In the genomic region with DNA sequence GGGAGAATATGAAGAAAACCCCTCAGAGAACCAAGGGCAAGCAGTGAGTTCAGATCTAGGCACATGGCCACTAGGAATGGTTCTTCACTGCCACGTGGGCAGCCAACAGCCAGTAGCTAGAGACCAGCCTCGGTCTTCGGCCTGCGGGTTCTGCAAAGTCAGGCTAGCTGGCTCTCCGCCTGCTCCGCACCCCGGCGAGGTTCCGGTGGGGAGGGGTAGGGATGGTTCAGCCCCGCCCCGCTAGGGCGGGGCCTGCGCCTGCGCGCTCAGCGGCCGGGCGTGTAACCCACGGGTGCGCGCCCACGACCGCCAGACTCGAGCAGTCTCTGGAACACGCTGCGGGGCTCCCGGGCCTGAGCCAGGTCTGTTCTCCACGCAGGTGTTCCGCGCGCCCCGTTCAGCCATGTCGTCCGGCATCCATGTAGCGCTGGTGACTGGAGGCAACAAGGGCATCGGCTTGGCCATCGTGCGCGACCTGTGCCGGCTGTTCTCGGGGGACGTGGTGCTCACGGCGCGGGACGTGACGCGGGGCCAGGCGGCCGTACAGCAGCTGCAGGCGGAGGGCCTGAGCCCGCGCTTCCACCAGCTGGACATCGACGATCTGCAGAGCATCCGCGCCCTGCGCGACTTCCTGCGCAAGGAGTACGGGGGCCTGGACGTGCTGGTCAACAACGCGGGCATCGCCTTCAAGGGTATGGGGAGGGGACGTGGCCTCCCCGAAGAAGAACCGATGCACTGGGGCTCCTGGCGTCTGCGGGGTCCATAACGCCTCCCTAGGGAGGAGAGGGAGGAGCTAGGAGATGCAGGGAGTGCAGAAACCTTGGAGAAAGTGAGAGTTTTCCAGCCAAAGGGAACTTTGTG, we compare ENCODE assay signal across 8 cellular contexts. TPM values are rescaled to one million over a fixed set of nuclear protein-coding genes. Genes with fewer than 3 reads are reported as not detected.
DNase-seq lines count a peak whose midpoint lies in the region; ATAC-seq and TF ChIP-seq lines count a peak whose summit lies in the region.

A gene (plus strand): TSS at position 312 of the 861 bp plus-strand sequence. CDS start 92 bp downstream, at position 404.

- TF ChIP-seq EP300 in transverse colon (IDR thresholded peaks at IDR 0.05; ENCODE audit: low read depth), result no peak

- in situ Hi-C loops in transverse colon (cut with MboI; ENCODE audit: low pct_ligation_motif_present in 1 of 4, low pct_unique_long_range_greater_than_20kb in 1 of 4, low sequenced_read_pairs in 3 of 4), result no loop called here

- ATAC-seq in HG02610 (IDR thresholded peaks at IDR 0.05; ENCODE audit: unreplicated experiment), result peak; percentile 96
- peak; percentile 97 to 99 (median 98) for ATAC-seq in heart right ventricle

- H3K36me3 ChIP-seq in heart right ventricle (peaks cover 0 to 38% (median 4%) of the 10 kb centered on the region in 9 donors), transverse colon (peaks cover 0 to 16% (median 0%) of the 10 kb centered on the region in 4 donors)

- H3K9me3 ChIP-seq in heart right ventricle, result peaks cover 0 to 20% (median 0%) of the 10 kb centered on the region in 11 donors
- no peaks in the 10 kb centered on the region for H3K9me3 ChIP-seq in transverse colon

- DNase-seq in NCI-H1417 (lab: John Stamatoyannopoulos, UW) (peak; percentile 94 to 96 (median 95)), amniotic epithelial cell (ENCODE audit: low read depth) (peak; percentile 94), heart right ventricle (peak; percentile 88 to 97), posterior cingulate gyrus (peak; percentile 95 to 100 (median 98)), transverse colon (peak; percentile 96)

- intact Hi-C loops in T-helper 1 cell treated with Interleukin-12 subunit alpha and Interleukin-12 subunit beta and Interleukin-4 antibody, amounts not matched to agents 30 ng/mL and 1 ng/mL, for 36 hours (cut with micrococcal nuclease), result loop anchor here (1.0 to 2.0 kb wide), 7 partner anchors 9 to 315 kb away; a partner anchor contains a TSS
- intact Hi-C loops in heart right ventricle (cut with DNase I) (loop anchor here in 1 of 10 donors (5.0 kb wide), 1 partner anchor 37 kb away; no protein-coding TSS in a partner anchor), posterior cingulate gyrus (cut with DNase I) (no loop called here), transverse colon (cut with DNase I; ENCODE audit: low total_unique reads) (no loop called here)

- 1% methylated on average over 71 of the region's 71 CpGs for WGBS in heart right ventricle, 2 donors
- 0 to 7% methylated on average over 1 to 18 of the region's 71 CpGs for WGBS in transverse colon (ENCODE audit: low coverage in 1 of 2), 2 donors

- H3K4me1 ChIP-seq in heart right ventricle (peaks cover 0 to 47% (median 9%) of the 10 kb centered on the region in 9 donors), transverse colon (peaks cover 12 to 71% (median 25%) of the 10 kb centered on the region in 4 donors)

- TF ChIP-seq CTCF in heart right ventricle (IDR thresholded peaks at IDR 0.05), result peak in 1 of 9 donors; percentile 3
- peak in 1 of 5 experiments; percentile 39 for TF ChIP-seq CTCF in transverse colon (IDR thresholded peaks at IDR 0.05)

- H3K27me3 ChIP-seq in heart right ventricle (no peaks in the 10 kb centered on the region), transverse colon (no peaks in the 10 kb centered on the region)

- peak within 1 kb of the TSS; percentile 64 for H3K4me3 ChIP-seq in GM08714 (ENCODE audit: low read length)
- peak within 1 kb of the TSS; percentile 24 to 87 (median 78) for H3K4me3 ChIP-seq in heart right ventricle
- H3K4me3 ChIP-seq in transverse colon, result peak within 1 kb of the TSS; percentile 48 to 77 (median 66)

- H3K27ac ChIP-seq in heart right ventricle (peak within 1 kb of the TSS; percentile 18 to 87 (median 72)), transverse colon (peak within 1 kb of the TSS; percentile 75 to 92 (median 86))

- TF ChIP-seq POLR2A in transverse colon (IDR thresholded peaks at IDR 0.05), result peak; percentile 79

RNA-seq across cellular contexts. Expression of the gene that starts here (rescaled TPM):
- 42.8 and 47.2 TPM in 2 replicates for total RNA-seq in T-helper 1 cell treated with Interleukin-12 subunit alpha and Interleukin-12 subunit beta and Interleukin-4 antibody, amounts not matched to agents 30 ng/mL and 1 ng/mL, for 36 hours
- total RNA-seq in heart right ventricle (10 to 100 TPM in 9 of 10 donors, 1 to 10 TPM in 1; 7.7 to 34.8 (median 17.6) TPM), transverse colon (100 to 1,000 TPM; 277 to 625 (median 324) TPM)
- 10 to 100 TPM; 15.7 to 61.2 TPM for polyA plus RNA-seq in heart right ventricle

Comparison
In these comparisons a context has a peak if more than half of its experiments do, and no peak if none do; other contexts are left out.
1. Peak in every context shown above with its lines: DNase-seq, ATAC-seq, H3K4me3 ChIP-seq and H3K27ac ChIP-seq.